ENCODE assay signal across 1 cellular context in genomic region chr1:195664628-195665027, GRCh38.
TF ChIP-seq lines count a peak whose summit lies in the region.

No MANE protein-coding gene starts in this region.

TF ChIP-seq in HCT116, 20 proteins besides CTCF, POLR2A, EP300 and RAD21 (continued from another document):
- no peak for TF ChIP-seq SRF (IDR thresholded peaks at IDR 0.05; ENCODE audit: low read depth)
- TF ChIP-seq ZNF274 (IDR thresholded peaks at IDR 0.05; ENCODE audit: low read depth, low read length), result no peak
- no peak for TF ChIP-seq ZFX (IDR thresholded peaks at IDR 0.05)
- TF ChIP-seq CEBPB (IDR thresholded peaks at IDR 0.05; ENCODE audit: low read depth), result peak; percentile 54; the same call in 1 of the 2 replicates
- no peak for TF ChIP-seq YY1 (IDR thresholded peaks at IDR 0.05; ENCODE audit: extremely low read depth, insufficient replicate concordance, low read depth, low read length)
- TF ChIP-seq TCF7L2 (IDR thresholded peaks at IDR 0.05; ENCODE audit: borderline replicate concordance, extremely low read depth, insufficient read depth, insufficient read length), result no peak
- TF ChIP-seq EGR1 (IDR thresholded peaks at IDR 0.05; ENCODE audit: low read depth), result no peak
- TF ChIP-seq EZH2phosphoT487 (IDR thresholded peaks at IDR 0.05; ENCODE audit: borderline replicate concordance), result no peak
- no peak for TF ChIP-seq EZH2 (IDR thresholded peaks at IDR 0.05)
- TF ChIP-seq FOSL1 (IDR thresholded peaks at IDR 0.05; ENCODE audit: low read depth), result no peak; the same call in 1 of the 2 replicates
- no peak for TF ChIP-seq SIN3A (IDR thresholded peaks at IDR 0.05; ENCODE audit: low read depth)
- TF ChIP-seq ELF1 (IDR thresholded peaks at IDR 0.05; ENCODE audit: borderline replicate concordance, low read depth), result no peak
- TF ChIP-seq REST (IDR thresholded peaks at IDR 0.05; ENCODE audit: low read depth), result no peak
- no peak for TF ChIP-seq POLR2AphosphoS5 (IDR thresholded peaks at IDR 0.05; ENCODE audit: low read depth, low read length)
- TF ChIP-seq SP1 (IDR thresholded peaks at IDR 0.05; ENCODE audit: low read depth), result no peak
